Comparison of ENCODE assay signal across 13 cellular contexts in genomic region chr13:105670179-105671015, GRCh38.
"Had no signal": no experiment of that assay in that cellular context is flagged by ENCODE, and none has a peak within 500 bp of the region (broad histone marks: within the 10 kb centered on the region; RNA-seq: fewer than 3 reads in every experiment).

No MANE protein-coding gene starts in this region.

- H3K9me3 ChIP-seq: gastroesophageal sphincter, left ventricle myocardium inferior, thoracic aorta had no signal

- H3K27me3 ChIP-seq: gastroesophageal sphincter had no signal

- DNase-seq: activated CD4-positive, alpha-beta T cell treated with anti-CD3 and anti-CD28 coated beads, Interleukin-2, amount 50 U/mL, for 1 hour; activated naive CD4-positive, alpha-beta T cell treated with anti-CD3 and anti-CD28 coated beads, Interleukin-2, amount 10 ng/mL, durations not matched to agents 7 days and 5 days; activated T-cell treated with anti-CD3 and anti-CD28 coated beads for 4 hours; central memory CD4-positive, alpha-beta T cell; effector memory CD4-positive, alpha-beta T cell; left ventricle myocardium inferior; stimulated activated CD4-positive, alpha-beta T cell treated with anti-CD3 and anti-CD28 coated beads, Interleukin-4, amount 100 ng/mL, for 24 hours; stimulated activated naive CD8-positive, alpha-beta T cell treated with anti-CD3 and anti-CD28 coated beads, Interleukin-15, amount 100 ng/mL, for 72 hours had no signal

- H3K4me3 ChIP-seq: gastroesophageal sphincter, left ventricle myocardium inferior, thoracic aorta had no signal

- H3K27me3 Mint-ChIP-seq: activated naive CD4-positive, alpha-beta T cell treated with anti-CD3 and anti-CD28 coated beads, Interleukin-2, amount 10 ng/mL, durations not matched to agents 7 days and 5 days; memory B cell; stimulated activated naive CD8-positive, alpha-beta T cell treated with anti-CD3 and anti-CD28 coated beads, Interleukin-15, amount 100 ng/mL, for 72 hours had no signal

- H3K4me3 Mint-ChIP-seq: activated naive CD4-positive, alpha-beta T cell treated with anti-CD3 and anti-CD28 coated beads, Interleukin-2, amount 10 ng/mL, durations not matched to agents 7 days and 5 days; memory B cell; stimulated activated naive CD8-positive, alpha-beta T cell treated with anti-CD3 and anti-CD28 coated beads, Interleukin-15, amount 100 ng/mL, for 72 hours; T-helper 2 cell treated with Interferon-gamma antibody and Interleukin-4, amounts not matched to agents 5 μg/mL and 100 μg/mL, for 36 hours had no signal

- ATAC-seq: gastroesophageal sphincter; stimulated activated naive CD8-positive, alpha-beta T cell treated with anti-CD3 and anti-CD28 coated beads, Interleukin-15, amount 100 ng/mL, for 72 hours had no signal

- H3K27ac Mint-ChIP-seq: activated naive CD4-positive, alpha-beta T cell treated with anti-CD3 and anti-CD28 coated beads, Interleukin-2, amount 10 ng/mL, durations not matched to agents 7 days and 5 days; activated T-helper 2 cell treated with anti-CD3 and anti-CD28 coated beads, Interferon-gamma antibody, Interleukin-2, Interleukin-4, amounts not matched to agents 10 μg/mL and 5 μg/mL and 100 μg/mL, durations not matched to agents 14 hours and 24 hours and 36 hours; memory B cell; stimulated activated naive CD8-positive, alpha-beta T cell treated with anti-CD3 and anti-CD28 coated beads, Interleukin-15, amount 100 ng/mL, for 72 hours; T-helper 2 cell treated with Interferon-gamma antibody and Interleukin-4, amounts not matched to agents 5 μg/mL and 100 μg/mL, for 36 hours had no signal

- H3K4me1 ChIP-seq: gastroesophageal sphincter, left ventricle myocardium inferior had no signal

- H3K36me3 Mint-ChIP-seq: activated naive CD4-positive, alpha-beta T cell treated with anti-CD3 and anti-CD28 coated beads, Interleukin-2, amount 10 ng/mL, durations not matched to agents 7 days and 5 days; memory B cell had no signal

- H3K9me3 Mint-ChIP-seq: activated naive CD4-positive, alpha-beta T cell treated with anti-CD3 and anti-CD28 coated beads, Interleukin-2, amount 10 ng/mL, durations not matched to agents 7 days and 5 days; activated T-helper 2 cell treated with anti-CD3 and anti-CD28 coated beads, Interferon-gamma antibody, Interleukin-2, Interleukin-4, amounts not matched to agents 10 μg/mL and 5 μg/mL and 100 μg/mL, durations not matched to agents 14 hours and 24 hours and 36 hours; T-helper 2 cell treated with Interferon-gamma antibody and Interleukin-4, amounts not matched to agents 5 μg/mL and 100 μg/mL, for 36 hours had no signal

- H3K4me1 Mint-ChIP-seq: activated naive CD4-positive, alpha-beta T cell treated with anti-CD3 and anti-CD28 coated beads, Interleukin-2, amount 10 ng/mL, durations not matched to agents 7 days and 5 days; memory B cell; stimulated activated naive CD8-positive, alpha-beta T cell treated with anti-CD3 and anti-CD28 coated beads, Interleukin-15, amount 100 ng/mL, for 72 hours had no signal

- H3K27ac ChIP-seq: gastroesophageal sphincter, left ventricle myocardium inferior, thoracic aorta had no signal

- H3K36me3 ChIP-seq: gastroesophageal sphincter, left ventricle myocardium inferior, thoracic aorta had no signal
